In genomic region chr10:324593-324992, GRCh38 we compare ENCODE assay signal across 1 cellular context.
TF ChIP-seq lines count a peak whose summit lies in the region.

No MANE protein-coding gene starts in this region.

TF ChIP-seq in GM12878, 131 proteins besides CTCF, POLR2A, EP300 and RAD21:
- TF ChIP-seq BCLAF1 (IDR thresholded peaks at IDR 0.05), result no peak
- 0 out of 3 replicates have a peak, but pooled peaks have one; percentile 1 for TF ChIP-seq POU2F2 (IDR thresholded peaks at IDR 0.05; ENCODE audit: borderline replicate concordance, low read depth, low read length)
